Comparison of ENCODE assay signal across 10 cellular contexts in the genomic region with DNA sequence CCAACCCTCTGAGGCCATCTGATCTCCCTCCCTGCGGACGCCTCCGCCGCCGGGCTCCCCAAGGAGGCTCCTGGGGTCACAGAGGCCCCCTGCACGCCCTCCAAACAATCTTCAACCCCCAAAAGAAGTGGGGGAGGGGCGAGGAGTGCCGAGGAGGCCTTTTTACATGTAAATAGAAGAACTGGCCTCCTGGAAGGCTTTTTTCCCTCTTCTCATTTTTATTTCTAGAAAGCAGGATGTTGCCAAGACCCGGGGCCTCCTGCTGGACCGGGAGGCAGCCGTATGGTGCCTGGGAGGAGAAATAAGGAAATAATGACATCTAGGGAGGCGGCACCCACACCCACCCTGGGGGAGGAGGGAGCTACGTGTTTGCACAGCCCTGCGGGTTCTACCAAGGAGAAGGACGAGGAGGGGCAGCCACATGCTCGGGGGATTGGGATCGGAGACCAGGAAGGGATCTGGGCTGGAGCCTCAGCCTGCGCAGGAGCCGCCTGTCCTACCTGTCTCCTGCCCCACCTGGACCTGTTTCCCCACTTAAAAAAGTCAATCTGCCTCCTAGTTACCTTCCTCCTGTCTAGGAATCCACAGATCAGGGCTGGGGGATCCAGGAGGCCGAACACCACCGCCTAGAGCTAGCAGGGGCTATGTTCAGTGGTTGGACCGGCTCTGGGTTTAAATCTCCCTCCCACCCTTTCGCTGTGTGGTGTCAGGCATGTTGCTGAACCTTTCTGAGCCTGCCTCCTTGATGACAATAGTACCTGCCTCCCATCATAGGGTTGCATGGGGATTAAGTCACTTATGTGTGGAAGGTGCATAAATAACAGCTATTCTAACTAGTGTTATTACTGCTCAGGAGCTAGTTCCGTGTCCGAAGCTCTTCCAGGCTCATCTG.
A peak's percentile ranks its signal among the peaks of the same experiment; 100 is the strongest.
DNase-seq lines count a peak whose midpoint lies in the region; ATAC-seq and TF ChIP-seq lines count a peak whose summit lies in the region.
"Had no signal": no experiment of that assay in that cellular context is flagged by ENCODE, and none has a peak within 500 bp of the region (broad histone marks: within the 10 kb centered on the region; RNA-seq: fewer than 3 reads in every experiment).

No MANE protein-coding gene starts in this region.

- POLR2A ChIA-PET in GM10248 (lab: Yijun Ruan, JAX) = no interaction called here

- peaks cover 16% of the 10 kb centered on the region for H3K4me1 ChIP-seq in GM23248 (ENCODE audit: insufficient read depth)
- H3K4me1 ChIP-seq in prostate gland (replicated peaks) = peaks cover 5% of the 10 kb centered on the region

- no peak overlapping the region for H3K4me3 ChIP-seq in GM23248
- no peak overlapping the region for H3K4me3 ChIP-seq in prostate gland

- TF ChIP-seq POLR2A in prostate gland (IDR thresholded peaks at IDR 0.05) = peak; percentile 25

- no peaks in the 10 kb centered on the region for H3K27me3 ChIP-seq in GM23248 (replicated peaks; ENCODE audit: insufficient read depth)
- H3K27me3 ChIP-seq in prostate gland (replicated peaks; ENCODE audit: insufficient read depth) = no peaks in the 10 kb centered on the region

- peak in 1 of 4 experiments; percentile 31 for TF ChIP-seq CTCF in prostate gland (IDR thresholded peaks at IDR 0.05)
- TF ChIP-seq CTCF in GM10248 (IDR thresholded peaks at IDR 0.05; ENCODE audit: control extremely low read depth, extremely low read depth, low read depth, missing control alignments) = no peak

- ATAC-seq in HG03045 (IDR thresholded peaks at IDR 0.05; ENCODE audit: unreplicated experiment) = no peak

- H3K79me2 ChIP-seq in GM23248 (ENCODE audit: insufficient read depth) = 0 out of 2 replicates have a peak, but pooled peaks cover 6% of the 10 kb centered on the region

- peak overlapping the region; percentile 64 for H3K9ac ChIP-seq in GM23248

- intact Hi-C loops in prostate gland (cut with DNase I) = loop anchor here (10.0 kb wide), 1 partner anchor 77 kb away; no protein-coding TSS in a partner anchor

- H3K36me3 ChIP-seq in GM23248 (ENCODE audit: low read depth) (no peaks in the 10 kb centered on the region), prostate gland (no peaks in the 10 kb centered on the region)

- in situ Hi-C loops in GM23248 (cut with MboI) = no loop called here

- no peaks in the 10 kb centered on the region for H4K20me1 ChIP-seq in GM23248 (ENCODE audit: insufficient read depth)

- H3K9me2 ChIP-seq in GM23248 (ENCODE audit: insufficient read depth) = no peaks in the 10 kb centered on the region

- peak overlapping the region; percentile 54; the same call in 1 of the 2 replicates for H2AFZ ChIP-seq in GM23248

- H3F3A ChIP-seq in GM23248 (ENCODE audit: insufficient read depth) = no peaks in the 10 kb centered on the region

- H3K27ac ChIP-seq in GM23248 (no peak overlapping the region), prostate gland (peak overlapping the region; percentile 61 to 65)

- peak overlapping the region; percentile 34 for H3K4me2 ChIP-seq in GM23248 (ENCODE audit: unreplicated experiment)

- 63 to 65% methylated on average over 25 of the region's 25 CpGs for WGBS in GM23248 (ENCODE audit: low coverage in 1 of 2, low lambda C conversion rate in 2 of 2, missing lambda C conversion rate in 2 of 2), 2 experiments
- WGBS in prostate gland = 40% methylated on average over 25 of the region's 25 CpGs

- CTCF ChIA-PET in GM10248 (lab: Yijun Ruan, JAX) = interaction anchor here (1.0 to 2.5 kb wide), 5 partner anchors 9 to 179 kb away, joined by 3 to 16 read pairs (median 4); no protein-coding TSS in a partner anchor

- peak; percentile 40 for DNase-seq in GM23248
- peak; percentile 87 for DNase-seq in NCI-H446 treated with DMSO at 0.1 percent for 48 hours (lab: John Stamatoyannopoulos, UW)
- DNase-seq in fibroblast of peridontal ligament (ENCODE audit: extremely low read depth) = peak; percentile 30
- DNase-seq in prostate gland (ENCODE audit: low spot score) = peak; percentile 83
- DNase-seq in GM10248 (ENCODE audit: extremely low spot score) = no peak
- DNase-seq in kidney glomerular epithelial cell (lab: John Stamatoyannopoulos, UW) = no peak
- DNase-seq in GF-D8 (lab: John Stamatoyannopoulos, UW) = no peak
- DNase-seq: activated gamma-delta T cell, RPMI8226 had no signal

- H3K9me3 ChIP-seq in GM23248 (ENCODE audit: low read depth) = no peaks in the 10 kb centered on the region
- no peaks in the 10 kb centered on the region for H3K9me3 ChIP-seq in prostate gland

Comparison
In these comparisons a context has a peak if more than half of its experiments do, and no peak if none do; other contexts are left out.
1. DNase-seq: peak in GM23248 (single experiment), NCI-H446 treated with DMSO at 0.1 percent for 48 hours (single experiment), fibroblast of peridontal ligament (single experiment) and prostate gland (single experiment); none in GM10248 (single experiment), kidney glomerular epithelial cell (single experiment) and GF-D8 (single experiment).